In genomic region chr14:51448831-51449665, GRCh38 we compare ENCODE assay signal across 12 cellular contexts.
DNase-seq lines count a peak whose midpoint lies in the region; ATAC-seq and TF ChIP-seq lines count a peak whose summit lies in the region.
"Had no signal": no experiment of that assay in that cellular context is flagged by ENCODE, and none has a peak within 500 bp of the region (broad histone marks: within the 10 kb centered on the region; RNA-seq: fewer than 3 reads in every experiment).

No MANE protein-coding gene starts in this region.

- ATAC-seq in PC-3, result peak; percentile 63
- peak; percentile 69 for ATAC-seq in esophagus mucosa
- no peak for ATAC-seq in GM21576 (IDR thresholded peaks at IDR 0.05; ENCODE audit: unreplicated experiment)

- 70% methylated on average over 2 of the region's 2 CpGs; no CpG with 5 or more reads in 1 of the 2 donors for WGBS in transverse colon (ENCODE audit: low coverage in 1 of 2), 2 donors

- H3K4me1 Mint-ChIP-seq in nephron progenitor cell, result no peaks in the 10 kb centered on the region

- H2AFZ ChIP-seq in PC-3 (ENCODE audit: low read length), result 0 out of 2 replicates have a peak overlapping the region, but pooled peaks have one; percentile 4

- no peak overlapping the region for H3K4me3 ChIP-seq in PC-3 (ENCODE audit: low read length)
- no peak overlapping the region for H3K4me3 ChIP-seq in transverse colon

- no peak overlapping the region for H3K4me3 Mint-ChIP-seq in nephron progenitor cell
- H3K4me3 Mint-ChIP-seq: activated T-cell treated with anti-CD3 and anti-CD28 coated beads, Interleukin-2, amount 50 U/mL, for 24 hours had no signal

- CTCF ChIA-PET in PC-3 (lab: Charles Lee), result no interaction called here

- no peak overlapping the region for H3K9ac ChIP-seq in PC-3 (ENCODE audit: low read length)

- H3K27ac ChIP-seq in PC-3 (ENCODE audit: low read length) (0 out of 2 replicates have a peak overlapping the region, but pooled peaks have one; percentile 1), transverse colon (no peak overlapping the region)

- TF ChIP-seq CTCF in PC-3 (conservative IDR thresholded peaks at IDR 0.05; ENCODE audit: low read depth, low read length) (no peak), nephron progenitor cell (IDR thresholded peaks at IDR 0.05) (no peak), transverse colon (IDR thresholded peaks at IDR 0.05) (no peak)

- no peaks in the 10 kb centered on the region for H3K36me3 Mint-ChIP-seq in nephron progenitor cell (ENCODE audit: low read depth)

- in situ Hi-C loops in Caki2 (cut with HindIII; ENCODE audit: low pct_unique_long_range_greater_than_20kb, low sequenced_read_pairs), result no loop called here
- in situ Hi-C loops in transverse colon (cut with MboI; ENCODE audit: low pct_ligation_motif_present in 1 of 4, low pct_unique_long_range_greater_than_20kb in 1 of 4, low sequenced_read_pairs in 3 of 4), result no loop called here

- no peaks in the 10 kb centered on the region for H3F3A ChIP-seq in PC-3 (ENCODE audit: low read length, unreplicated experiment)

- DNase-seq in Caki2 (ENCODE audit: low read depth) (peak; percentile 28), PC-3 (no peak), nephron progenitor cell (no peak), cerebellar nuclear complex (lab: John Stamatoyannopoulos, UW) (no peak), midbrain (lab: John Stamatoyannopoulos, UW) (no peak), transverse colon (no peak)
- DNase-seq: activated T-cell treated with anti-CD3 and anti-CD28 coated beads, Interleukin-2, amount 50 U/mL, for 24 hours; Caco-2; NCI-H2227 treated with DMSO at 0.1 percent for 48 hours; T-helper 2 cell had no signal

- no peak for TF ChIP-seq EP300 in transverse colon (IDR thresholded peaks at IDR 0.05; ENCODE audit: low read depth)

- H3K4me1 ChIP-seq in PC-3 (ENCODE audit: insufficient read depth, low read length), result peaks cover 20% of the 10 kb centered on the region
- H3K4me1 ChIP-seq in transverse colon, result peaks cover 0 to 4% (median 0%) of the 10 kb centered on the region in 4 donors
- H3K4me1 ChIP-seq: Caco-2 had no signal

- no peaks in the 10 kb centered on the region for H3K36me3 ChIP-seq in PC-3 (ENCODE audit: low read depth, low read length)
- H3K36me3 ChIP-seq in transverse colon, result no peaks in the 10 kb centered on the region

- H3K27ac Mint-ChIP-seq in nephron progenitor cell, result peak overlapping the region; percentile 9
- H3K27ac Mint-ChIP-seq: activated T-cell treated with anti-CD3 and anti-CD28 coated beads, Interleukin-2, amount 50 U/mL, for 24 hours had no signal

- no peaks in the 10 kb centered on the region for H3K79me2 ChIP-seq in PC-3 (ENCODE audit: low read length)

- no peak overlapping the region for H3K4me2 ChIP-seq in PC-3 (ENCODE audit: low read length)

- BruUV-seq in PC-3 (replicated peaks; lab: Mats Ljungman, UMichigan), result no TSS peak

- no peaks in the 10 kb centered on the region for H3K9me3 ChIP-seq in PC-3 (ENCODE audit: low read length)
- H3K9me3 ChIP-seq in transverse colon, result no peaks in the 10 kb centered on the region
- H3K9me3 ChIP-seq: Caco-2 had no signal

- TF ChIP-seq POLR2A in transverse colon (IDR thresholded peaks at IDR 0.05), result no peak

- H3K27me3 ChIP-seq in PC-3 (ENCODE audit: low read length) (no peaks in the 10 kb centered on the region), transverse colon (no peaks in the 10 kb centered on the region)

- no peaks in the 10 kb centered on the region for H4K20me1 ChIP-seq in PC-3 (ENCODE audit: low read length)

- no peaks in the 10 kb centered on the region for H3K9me3 Mint-ChIP-seq in nephron progenitor cell
- H3K9me3 Mint-ChIP-seq: activated T-cell treated with anti-CD3 and anti-CD28 coated beads, Interleukin-2, amount 50 U/mL, for 24 hours had no signal

- H3K9me2 ChIP-seq in PC-3 (replicated peaks; ENCODE audit: low read length), result no peaks in the 10 kb centered on the region

- POLR2A ChIA-PET in PC-3 (lab: Charles Lee; ENCODE audit: unreplicated experiment), result interaction anchor here (0.5 kb wide), 1 partner anchor 54 kb away, joined by 16 read pairs; no protein-coding TSS in a partner anchor

- intact Hi-C loops in PC-3 (cut with micrococcal nuclease) (loop anchor here (10.0 kb wide), 1 partner anchor 326 kb away; no protein-coding TSS in a partner anchor), transverse colon (cut with DNase I; ENCODE audit: low total_unique reads) (no loop called here)

- peaks cover 9% of the 10 kb centered on the region for H3K27me3 Mint-ChIP-seq in nephron progenitor cell (ENCODE audit: low read depth, poor library complexity)
